In genomic region chr16:79089735-79090284, GRCh38 we compare ENCODE assay signal across 8 cellular contexts.
A peak's percentile ranks its signal among the peaks of the same experiment; 100 is the strongest.
DNase-seq lines count a peak whose midpoint lies in the region; ATAC-seq and TF ChIP-seq lines count a peak whose summit lies in the region.

No MANE protein-coding gene starts in this region.

- WGBS in lower leg skin, 2 donors = 55 to 64% methylated on average over 10 of the region's 10 CpGs

- no peaks in the 10 kb centered on the region for H3K27me3 ChIP-seq in naive thymus-derived CD4-positive, alpha-beta T cell (ENCODE audit: control insufficient read depth in 2 of 2, insufficient read depth in 2 of 2, low read length in 2 of 2)

- no peaks in the 10 kb centered on the region for H3K36me3 ChIP-seq in naive thymus-derived CD4-positive, alpha-beta T cell (ENCODE audit: control insufficient read depth in 2 of 3, insufficient read depth in 3 of 3, low read length in 3 of 3)

- H3K27ac ChIP-seq in naive thymus-derived CD4-positive, alpha-beta T cell (ENCODE audit: low read depth, low read length) = no peak overlapping the region

- peaks cover 41% of the 10 kb centered on the region for H3K4me1 Mint-ChIP-seq in activated CD8-positive, alpha-beta memory T cell treated with anti-CD3 and anti-CD28 coated beads, Interleukin-2, amount 10 ng/mL, durations not matched to agents 7 days and 5 days
- peaks cover 35 to 69% (median 57%) of the 10 kb centered on the region in 7 donors for H3K4me1 Mint-ChIP-seq in naive thymus-derived CD4-positive, alpha-beta T cell

- H3K27ac Mint-ChIP-seq in activated CD8-positive, alpha-beta memory T cell treated with anti-CD3 and anti-CD28 coated beads, Interleukin-2, amount 10 ng/mL, durations not matched to agents 7 days and 5 days = peak overlapping the region; percentile 80
- H3K27ac Mint-ChIP-seq in naive thymus-derived CD4-positive, alpha-beta T cell = peak overlapping the region; percentile 48 to 85 (median 80)

- peaks cover 40 to 46% of the 10 kb centered on the region in 2 donors for H3K4me1 ChIP-seq in naive thymus-derived CD4-positive, alpha-beta T cell (ENCODE audit: control insufficient read depth in 2 of 2, insufficient read depth in 2 of 2, low read length in 2 of 2)

- no peaks in the 10 kb centered on the region for H3K9me3 Mint-ChIP-seq in activated CD8-positive, alpha-beta memory T cell treated with anti-CD3 and anti-CD28 coated beads, Interleukin-2, amount 10 ng/mL, durations not matched to agents 7 days and 5 days (ENCODE audit: low read depth)
- H3K9me3 Mint-ChIP-seq in naive thymus-derived CD4-positive, alpha-beta T cell = peaks cover 0 to 4% (median 0%) of the 10 kb centered on the region in 11 donors

- peaks cover 27% of the 10 kb centered on the region for H3K27me3 Mint-ChIP-seq in activated CD8-positive, alpha-beta memory T cell treated with anti-CD3 and anti-CD28 coated beads, Interleukin-2, amount 10 ng/mL, durations not matched to agents 7 days and 5 days
- peaks cover 0 to 6% (median 0%) of the 10 kb centered on the region in 5 donors for H3K27me3 Mint-ChIP-seq in naive thymus-derived CD4-positive, alpha-beta T cell

- H3K4me3 Mint-ChIP-seq in activated CD8-positive, alpha-beta memory T cell treated with anti-CD3 and anti-CD28 coated beads, Interleukin-2, amount 10 ng/mL, durations not matched to agents 7 days and 5 days = peak overlapping the region; percentile 44
- H3K4me3 Mint-ChIP-seq in naive thymus-derived CD4-positive, alpha-beta T cell = peak overlapping the region; percentile 76 to 85 (median 82)

- DNase-seq in AML-193 (lab: John Stamatoyannopoulos, UW) (peak; percentile 77 to 80), NCI-H345 treated with DMSO at 0.1 percent for 48 hours (lab: John Stamatoyannopoulos, UW; ENCODE audit: unreplicated experiment) (no peak), lower leg skin (ENCODE audit: low spot score in 2 of 2) (no peak)
- peak; percentile 85 for DNase-seq in activated CD8-positive, alpha-beta memory T cell treated with anti-CD3 and anti-CD28 coated beads, Interleukin-2, amount 10 ng/mL, durations not matched to agents 7 days and 5 days
- DNase-seq in naive thymus-derived CD4-positive, alpha-beta T cell = peak in 8 of 9 donors; percentile 14 to 67 (median 36)
- no peak for DNase-seq in NK-92 treated with Interleukin-12 subunit alpha and Interleukin-12 subunit beta, amount 100 ng/mL, for 24 hours (lab: John Stamatoyannopoulos, UW)

- H3K4me3 ChIP-seq in naive thymus-derived CD4-positive, alpha-beta T cell (ENCODE audit: low read length) = peak overlapping the region; percentile 7
- no peak overlapping the region for H3K4me3 ChIP-seq in lower leg skin (ENCODE audit: low read depth, poor library complexity, severe bottlenecking)

- H3K36me3 Mint-ChIP-seq in activated CD8-positive, alpha-beta memory T cell treated with anti-CD3 and anti-CD28 coated beads, Interleukin-2, amount 10 ng/mL, durations not matched to agents 7 days and 5 days = peaks cover 3% of the 10 kb centered on the region
- peaks cover 0 to 11% (median 0%) of the 10 kb centered on the region in 5 donors for H3K36me3 Mint-ChIP-seq in naive thymus-derived CD4-positive, alpha-beta T cell

- peak; percentile 72 for ATAC-seq in HG03432 (IDR thresholded peaks at IDR 0.05; ENCODE audit: unreplicated experiment)
- ATAC-seq in activated CD8-positive, alpha-beta memory T cell treated with anti-CD3 and anti-CD28 coated beads, Interleukin-2, amount 10 ng/mL, durations not matched to agents 7 days and 5 days = peak; percentile 76
- ATAC-seq in naive thymus-derived CD4-positive, alpha-beta T cell = peak; percentile 52
- no peak for ATAC-seq in GM18519 (IDR thresholded peaks at IDR 0.05; ENCODE audit: low FRiP score, unreplicated experiment)

- no peaks in the 10 kb centered on the region for H3K9me3 ChIP-seq in naive thymus-derived CD4-positive, alpha-beta T cell (ENCODE audit: control insufficient read depth in 2 of 3, low read length in 3 of 3)

- no peak for TF ChIP-seq POLR2A in lower leg skin (IDR thresholded peaks at IDR 0.05)

- POLR2A ChIA-PET in naive thymus-derived CD4-positive, alpha-beta T cell (lab: Charles Lee) = interaction anchor here (0.5 kb wide), 1 partner anchor 599 kb away, joined by 3 read pairs; no protein-coding TSS in a partner anchor

- CTCF ChIA-PET in activated CD8-positive, alpha-beta memory T cell treated with anti-CD3 and anti-CD28 coated beads, Interleukin-2, amount 10 ng/mL, durations not matched to agents 7 days and 5 days (lab: Charles Lee) = interaction anchor here (1.4 kb wide), 1 partner anchor 12 kb away, joined by 3 read pairs; no protein-coding TSS in a partner anchor
- CTCF ChIA-PET in naive thymus-derived CD4-positive, alpha-beta T cell (lab: Charles Lee) = no interaction called here

- no peak for TF ChIP-seq CTCF in lower leg skin (IDR thresholded peaks at IDR 0.05)

- intact Hi-C loops in naive thymus-derived CD4-positive, alpha-beta T cell (cut with micrococcal nuclease) = loop anchor here in 1 of 2 donors (1.0 to 5.0 kb wide), 7 partner anchors 13 to 1427 kb away; partner anchors contain the start of gene MAF
- intact Hi-C loops in lower leg skin (cut with DNase I; ENCODE audit: low total_unique reads) = no loop called here

Comparison
In these comparisons a context has a peak if more than half of its experiments do, and no peak if none do; other contexts are left out.
1. DNase-seq: peak in AML-193 (2 of 2), activated CD8-positive, alpha-beta memory T cell treated with anti-CD3 and anti-CD28 coated beads, Interleukin-2, amount 10 ng/mL, durations not matched to agents 7 days and 5 days (single experiment) and naive thymus-derived CD4-positive, alpha-beta T cell (8 of 9); none in NCI-H345 treated with DMSO at 0.1 percent for 48 hours (single experiment), NK-92 treated with Interleukin-12 subunit alpha and Interleukin-12 subunit beta, amount 100 ng/mL, for 24 hours (single experiment) and lower leg skin (0 of 2).